In the genomic region with DNA sequence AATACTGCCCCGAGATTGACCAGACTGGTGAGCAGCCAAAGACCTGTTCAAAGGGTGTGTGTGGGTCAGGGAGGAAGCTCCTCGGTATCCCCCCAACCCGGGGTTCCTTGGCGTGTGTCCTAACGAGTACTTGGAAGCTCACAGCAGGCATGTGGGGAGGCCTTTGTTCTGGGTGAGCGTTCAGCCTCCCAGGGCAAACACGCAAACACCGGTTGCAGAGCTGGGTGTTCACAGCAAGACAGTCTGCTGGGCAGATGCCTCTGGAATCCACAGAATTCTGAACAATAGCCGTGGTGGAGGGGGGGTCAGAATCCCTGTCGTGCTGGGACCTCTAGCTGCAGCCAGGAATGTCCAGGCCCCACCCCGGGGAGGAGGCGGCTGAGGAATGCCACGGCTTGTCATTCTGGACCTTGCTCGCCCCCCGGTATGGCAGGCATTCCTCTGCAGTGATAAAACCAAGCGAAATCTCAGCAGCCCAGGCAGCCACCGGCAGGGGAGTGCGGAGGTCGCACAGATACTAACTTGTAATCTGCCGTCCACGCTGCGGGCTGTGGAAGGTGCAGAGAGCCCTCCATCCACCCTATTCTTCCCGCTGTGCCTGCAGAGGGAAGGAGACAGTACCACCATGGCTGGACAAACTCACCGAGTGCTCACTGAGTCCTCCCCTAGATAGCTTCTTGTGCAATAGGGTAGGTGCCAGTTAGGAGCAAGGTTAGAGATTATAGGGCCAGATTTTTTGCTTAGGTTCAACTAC, we compare ENCODE assay signal across 8 cellular contexts.
DNase-seq lines count a peak whose midpoint lies in the region; TF ChIP-seq lines count a peak whose summit lies in the region.
"Not testable (repeated sequence)": the region's sequence is repeated elsewhere in the genome, so short reads cannot be mapped to it uniquely, and the experiment has no call there.

No MANE protein-coding gene starts in this region.

- not testable (repeated sequence) for H3K9me3 ChIP-seq in SJCRH30 (replicated peaks)

- peaks cover 7 to 10% (median 7%) of the 10 kb centered on the region in 3 donors for H3K4me1 Mint-ChIP-seq in IgD-negative memory B cell

- peaks cover 28% of the 10 kb centered on the region for H3K4me1 ChIP-seq in SJCRH30

- H3K36me3 ChIP-seq in SJCRH30; kidney epithelial cell (ENCODE audit: control insufficient read depth, insufficient read depth, low read length): not testable (repeated sequence)

- H3K27me3 Mint-ChIP-seq in IgD-negative memory B cell: not testable (repeated sequence)

- peak overlapping the region in 2 of 3 donors; percentile 53 to 69 for H3K27ac Mint-ChIP-seq in IgD-negative memory B cell

- DNase-seq in COR-L47 (lab: John Stamatoyannopoulos, UW): peak; percentile 61
- peak; percentile 65 to 80 for DNase-seq in SJCRH30
- peak in 36 of 58 donors; percentile 15 to 73 (median 41) for DNase-seq in anterior cingulate cortex (lab: John Stamatoyannopoulos, UW)
- DNase-seq in fibroblast of the aortic adventitia (ENCODE audit: low read depth): peak; percentile 72
- DNase-seq in kidney epithelial cell (ENCODE audit: low read depth): not testable (repeated sequence)
- DNase-seq in nucleus accumbens (lab: John Stamatoyannopoulos, UW): peak in 38 of 56 donors; percentile 17 to 72 (median 46)

- peak overlapping the region; percentile 50 for H3K4me3 ChIP-seq in SJCRH30
- peak overlapping the region; percentile 17 for H3K4me3 ChIP-seq in fibroblast of the aortic adventitia (ENCODE audit: low read depth, low read length)
- H3K4me3 ChIP-seq in kidney epithelial cell (ENCODE audit: low read depth, low read length): not testable (repeated sequence)

- not testable (repeated sequence) for H3K9me3 Mint-ChIP-seq in IgD-negative memory B cell

- not testable (repeated sequence) for TF ChIP-seq CTCF in fibroblast of the aortic adventitia (IDR thresholded peaks at IDR 0.05; ENCODE audit: insufficient read depth, low read length)
- TF ChIP-seq CTCF in kidney epithelial cell (IDR thresholded peaks at IDR 0.05; ENCODE audit: insufficient read depth, low read length, poor library complexity, severe bottlenecking): peak; percentile 27

- H3K27me3 ChIP-seq in SJCRH30: not testable (repeated sequence)
- peaks cover 13% of the 10 kb centered on the region for H3K27me3 ChIP-seq in kidney epithelial cell (ENCODE audit: control insufficient read depth, insufficient read depth, low read length)

- H3K27ac ChIP-seq in SJCRH30 (peak overlapping the region; percentile 79), temporal lobe (ENCODE audit: low read depth, low read length) (peak overlapping the region; percentile 2)

- H3K36me3 Mint-ChIP-seq in IgD-negative memory B cell: not testable (repeated sequence)

- H3K4me3 Mint-ChIP-seq in IgD-negative memory B cell: peak overlapping the region in 3 of 4 donors; percentile 27 to 71 (median 38)
